In the genomic region with DNA sequence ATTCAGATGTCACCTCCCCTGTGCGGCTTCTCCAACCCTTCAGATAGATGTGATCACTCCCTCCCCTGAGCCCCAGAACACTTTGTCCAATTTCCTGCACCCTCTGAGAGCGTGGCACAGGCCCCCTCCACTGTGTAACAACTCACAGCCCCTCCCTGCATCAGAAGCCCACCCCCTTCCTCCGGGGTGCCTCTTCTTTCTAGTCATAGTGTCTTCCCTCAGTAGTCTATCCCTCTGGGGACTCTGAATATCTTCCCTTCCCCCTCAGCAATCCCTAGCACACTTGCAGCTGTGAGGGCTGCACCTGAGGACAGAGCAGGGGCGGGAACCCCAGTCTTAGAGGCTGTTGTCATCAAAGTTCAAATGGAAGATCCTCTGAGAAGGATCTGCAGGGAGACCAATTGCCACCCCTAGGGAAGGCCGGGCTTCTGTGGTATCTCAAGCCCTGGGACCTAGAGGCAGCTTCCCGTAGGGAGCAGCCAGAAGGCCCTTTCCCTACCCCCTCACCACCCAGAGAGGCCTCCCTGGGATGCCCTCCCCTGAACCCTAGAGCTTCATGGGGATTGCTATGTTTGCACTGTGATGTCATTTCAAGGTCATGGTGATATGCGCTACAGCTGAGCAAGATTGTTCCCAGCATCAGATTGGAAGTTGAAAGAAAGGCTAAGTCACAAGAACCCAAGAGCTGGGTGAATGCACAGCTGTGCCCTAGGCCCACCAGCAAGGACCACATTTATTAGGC, we compare ENCODE assay signal across 29 cellular contexts.
DNase-seq lines count a peak whose midpoint lies in the region; ATAC-seq, FAIRE-seq and TF ChIP-seq lines count a peak whose summit lies in the region.
"Had no signal": no experiment of that assay in that cellular context is flagged by ENCODE, and none has a peak within 500 bp of the region (broad histone marks: within the 10 kb centered on the region; RNA-seq: fewer than 3 reads in every experiment).

No MANE protein-coding gene starts in this region.

- POLR2A ChIA-PET in activated CD4-positive, alpha-beta T cell treated with anti-CD3 and anti-CD28 coated beads for 36 hours (lab: Charles Lee) = no interaction called here
- POLR2A ChIA-PET in H1 (lab: Charles Lee; ENCODE audit: partially characterized antibody) = interaction anchor here (0.8 to 1.3 kb wide), 2 partner anchors 9 to 56 kb away, joined by 3 to 5 read pairs; no protein-coding TSS in a partner anchor

- no peak overlapping the region for H3K18ac ChIP-seq in H1 (ENCODE audit: extremely low read depth, low read length)
- no peak overlapping the region for H3K18ac ChIP-seq in neuronal stem cell (ENCODE audit: low read length)

- intact Hi-C loops in activated CD4-positive, alpha-beta T cell treated with anti-CD3 and anti-CD28 coated beads for 36 hours (cut with DNase I, micrococcal nuclease) = no loop called here

- H3K9ac ChIP-seq in H1 (replicated peaks in 1 of 4; ENCODE audit: extremely low read depth in 1 of 4, low read depth in 3 of 4, low read length in 3 of 4) = no peak overlapping the region
- no peak overlapping the region for H3K9ac ChIP-seq in neuronal stem cell (ENCODE audit: low read depth, low read length, poor library complexity)

- H2BK15ac ChIP-seq in H1 (ENCODE audit: low read length) = no peak overlapping the region; the same call in 1 of the 2 replicates
- peak overlapping the region; percentile 6 for H2BK15ac ChIP-seq in neuronal stem cell (ENCODE audit: low read length)

- no peak overlapping the region for H2BK120ac ChIP-seq in H1 (replicated peaks; ENCODE audit: low read depth, low read length)
- no peak overlapping the region for H2BK120ac ChIP-seq in neuronal stem cell (ENCODE audit: low read depth, low read length)

- FAIRE-seq in H1 (lab: Jason Lieb, UNC) = no peak
- FAIRE-seq: A204.1 had no signal

- ATAC-seq in activated CD4-positive, alpha-beta T cell treated with anti-CD3 and anti-CD28 coated beads for 36 hours = peak; percentile 63
- no peak for ATAC-seq in stimulated activated memory B cell treated with anti-CD40 and anti-IgM and Interleukin-4, amounts not matched to agents 10 μg/mL and 1 μg/mL and 100 μg/mL, for 72 hours
- ATAC-seq: effector memory CD8-positive, alpha-beta T cell; esophagus mucosa had no signal

- no peaks in the 10 kb centered on the region for H3K79me2 ChIP-seq in H1 (ENCODE audit: control insufficient read depth in 1 of 2, insufficient read depth in 2 of 2, low read length in 2 of 2)

- H3K36me3 Mint-ChIP-seq in activated CD4-positive, alpha-beta T cell treated with anti-CD3 and anti-CD28 coated beads for 36 hours (ENCODE audit: low read depth) = peaks cover 2% of the 10 kb centered on the region
- H3K36me3 Mint-ChIP-seq in stimulated activated memory B cell treated with anti-CD40 and anti-IgM and Interleukin-4, amounts not matched to agents 10 μg/mL and 1 μg/mL and 100 μg/mL, for 72 hours = no peaks in the 10 kb centered on the region
- H3K36me3 Mint-ChIP-seq in activated naive CD8-positive, alpha-beta T cell treated with anti-CD3 and anti-CD28 coated beads for 36 hours = peaks cover 9% of the 10 kb centered on the region
- H3K36me3 Mint-ChIP-seq: memory B cell had no signal

- DNase-seq in activated CD4-positive, alpha-beta T cell treated with anti-CD3 and anti-CD28 coated beads for 36 hours = peak; percentile 27
- DNase-seq in activated CD4-positive, alpha-beta T cell treated with anti-CD3 and anti-CD28 coated beads for 48 hours = no peak
- DNase-seq in HuH-7.5 (ENCODE audit: low spot score) (peak; percentile 53), H1 (ENCODE audit: low read depth in 1 of 2, low spot score in 2 of 2) (no peak), neuronal stem cell (ENCODE audit: low spot score) (no peak), dermis blood vessel endothelial cell (no peak)
- DNase-seq in activated naive CD8-positive, alpha-beta T cell treated with anti-CD3 and anti-CD28 coated beads for 36 hours = no peak
- DNase-seq: activated CD4-positive, alpha-beta T cell treated with anti-CD3 and anti-CD28 coated beads for 4 hours; activated naive CD4-positive, alpha-beta T cell treated with anti-CD3 and anti-CD28 coated beads for 36 hours; amniotic stem cell; colonic mucosa; effector memory CD8-positive, alpha-beta T cell; foreskin fibroblast; GDM1; H9; Karpas-422; left cardiac atrium; NCI-H146; NCI-H2107; NCI-H748 treated with DMSO at 0.1 percent for 48 hours; tibial artery had no signal

- no peaks in the 10 kb centered on the region for H3K27me3 Mint-ChIP-seq in activated CD4-positive, alpha-beta T cell treated with anti-CD3 and anti-CD28 coated beads for 36 hours
- peaks cover 25% of the 10 kb centered on the region for H3K27me3 Mint-ChIP-seq in stimulated activated memory B cell treated with anti-CD40 and anti-IgM and Interleukin-4, amounts not matched to agents 10 μg/mL and 1 μg/mL and 100 μg/mL, for 72 hours
- no peaks in the 10 kb centered on the region for H3K27me3 Mint-ChIP-seq in activated naive CD8-positive, alpha-beta T cell treated with anti-CD3 and anti-CD28 coated beads for 36 hours
- H3K27me3 Mint-ChIP-seq: stimulated activated naive CD8-positive, alpha-beta T cell treated with anti-CD3 and anti-CD28 coated beads, Interleukin-15, Interleukin-2, amounts not matched to agents 100 ng/mL and 50 ng/mL, for 24 hours had no signal

- H3K14ac ChIP-seq in H1 (ENCODE audit: insufficient read length) = no peak overlapping the region
- H3K14ac ChIP-seq in neuronal stem cell (ENCODE audit: low read length) = no peak overlapping the region

- CTCF ChIA-PET in activated CD4-positive, alpha-beta T cell treated with anti-CD3 and anti-CD28 coated beads for 36 hours (lab: Charles Lee) = interaction anchor here (0.6 to 1.1 kb wide), 4 partner anchors 12 to 202 kb away, joined by 3 to 4 read pairs (median 4); no protein-coding TSS in a partner anchor
- CTCF ChIA-PET in H1 (lab: Charles Lee; ENCODE audit: partially characterized antibody) = interaction anchor here (0.7 to 1.8 kb wide), 6 partner anchors 11 to 569 kb away, joined by 3 to 5 read pairs (median 3); no protein-coding TSS in a partner anchor

- peaks cover 27% of the 10 kb centered on the region for H3K4me1 Mint-ChIP-seq in activated CD4-positive, alpha-beta T cell treated with anti-CD3 and anti-CD28 coated beads for 36 hours
- H3K4me1 Mint-ChIP-seq in stimulated activated memory B cell treated with anti-CD40 and anti-IgM and Interleukin-4, amounts not matched to agents 10 μg/mL and 1 μg/mL and 100 μg/mL, for 72 hours = peaks cover 14% of the 10 kb centered on the region
- peaks cover 55% of the 10 kb centered on the region for H3K4me1 Mint-ChIP-seq in activated naive CD8-positive, alpha-beta T cell treated with anti-CD3 and anti-CD28 coated beads for 36 hours

- H2BK12ac ChIP-seq in H1 (ENCODE audit: low read depth, low read length) (no peak overlapping the region), neuronal stem cell (ENCODE audit: low read length) (no peak overlapping the region)

- H3K36me3 ChIP-seq in H1 (ENCODE audit: control insufficient read depth in 2 of 4, insufficient read depth in 4 of 4, low read length in 3 of 4) = no peaks in the 10 kb centered on the region
- no peaks in the 10 kb centered on the region for H3K36me3 ChIP-seq in neuronal stem cell (replicated peaks in 1 of 2; ENCODE audit: control insufficient read depth in 2 of 2, insufficient read depth in 2 of 2, low read length in 2 of 2)
- H3K36me3 ChIP-seq: breast epithelium, colonic mucosa, neutrophil, tibial artery had no signal

- H3K4me3 Mint-ChIP-seq in activated CD4-positive, alpha-beta T cell treated with anti-CD3 and anti-CD28 coated beads for 36 hours = no peak overlapping the region
- no peak overlapping the region for H3K4me3 Mint-ChIP-seq in stimulated activated memory B cell treated with anti-CD40 and anti-IgM and Interleukin-4, amounts not matched to agents 10 μg/mL and 1 μg/mL and 100 μg/mL, for 72 hours
- no peak overlapping the region for H3K4me3 Mint-ChIP-seq in activated naive CD8-positive, alpha-beta T cell treated with anti-CD3 and anti-CD28 coated beads for 36 hours
- H3K4me3 Mint-ChIP-seq: activated naive CD4-positive, alpha-beta T cell treated with anti-CD3 and anti-CD28 coated beads for 36 hours; effector memory CD8-positive, alpha-beta T cell; H9; memory B cell; stimulated activated naive CD8-positive, alpha-beta T cell treated with anti-CD3 and anti-CD28 coated beads, Interleukin-15, Interleukin-2, amounts not matched to agents 100 ng/mL and 50 ng/mL, for 24 hours; T-helper 1 cell treated with Interleukin-12 subunit alpha and Interleukin-12 subunit beta and Interleukin-4 antibody, amounts not matched to agents 30 μg/mL and 1 μg/mL, for 36 hours had no signal

- H3K27ac Mint-ChIP-seq in activated CD4-positive, alpha-beta T cell treated with anti-CD3 and anti-CD28 coated beads for 36 hours = no peak overlapping the region
- H3K27ac Mint-ChIP-seq in stimulated activated memory B cell treated with anti-CD40 and anti-IgM and Interleukin-4, amounts not matched to agents 10 μg/mL and 1 μg/mL and 100 μg/mL, for 72 hours = no peak overlapping the region
- H3K27ac Mint-ChIP-seq in activated naive CD8-positive, alpha-beta T cell treated with anti-CD3 and anti-CD28 coated beads for 36 hours = no peak overlapping the region
- H3K27ac Mint-ChIP-seq: activated naive CD4-positive, alpha-beta T cell treated with anti-CD3 and anti-CD28 coated beads for 36 hours; effector memory CD8-positive, alpha-beta T cell; memory B cell; stimulated activated naive CD8-positive, alpha-beta T cell treated with anti-CD3 and anti-CD28 coated beads, Interleukin-15, Interleukin-2, amounts not matched to agents 100 ng/mL and 50 ng/mL, for 24 hours; T-helper 1 cell treated with Interleukin-12 subunit alpha and Interleukin-12 subunit beta and Interleukin-4 antibody, amounts not matched to agents 30 μg/mL and 1 μg/mL, for 36 hours had no signal

- H4K8ac ChIP-seq in H1 (ENCODE audit: extremely low read depth, insufficient read depth, low read length) = no peak overlapping the region
- H4K8ac ChIP-seq in neuronal stem cell (ENCODE audit: low read depth, low read length) = no peak overlapping the region

- no peak overlapping the region for H4K5ac ChIP-seq in H1 (ENCODE audit: insufficient read length, low read depth, low read length)

- H3K4me3 ChIP-seq in H1 (ENCODE audit: extremely low read depth in 1 of 4, insufficient read depth in 2 of 4, low read depth in 3 of 4, low read length in 4 of 4) (no peak overlapping the region), neuronal stem cell (ENCODE audit: low read length in 2 of 2) (no peak overlapping the region)
- H3K4me3 ChIP-seq: breast epithelium, colonic mucosa, tibial artery had no signal

- peaks cover 6 to 11% (median 9%) of the 10 kb centered on the region in 4 experiments for H3K4me1 ChIP-seq in H1 (replicated peaks in 1 of 4; ENCODE audit: control insufficient read depth in 3 of 4, insufficient read depth in 4 of 4, low read length in 3 of 4)
- peaks cover 9 to 12% of the 10 kb centered on the region in 2 donors for H3K4me1 ChIP-seq in neuronal stem cell (ENCODE audit: control insufficient read depth in 2 of 2, insufficient read depth in 1 of 2, low read depth in 1 of 2, low read length in 2 of 2)
- H3K4me1 ChIP-seq: breast epithelium, colonic mucosa had no signal

- H3K4ac ChIP-seq in H1 (replicated peaks; ENCODE audit: insufficient read length, low read depth, low read length) (no peak overlapping the region), neuronal stem cell (ENCODE audit: low read length) (no peak overlapping the region)

- TF ChIP-seq EP300 in H1 (IDR thresholded peaks at IDR 0.05; ENCODE audit: borderline replicate concordance in 1 of 2, low read depth in 2 of 2, low read length in 2 of 2) = no peak

- H2AK5ac ChIP-seq in H1 (ENCODE audit: low read depth, low read length) (no peak overlapping the region; the same call in 1 of the 2 replicates), neuronal stem cell (ENCODE audit: low read depth, low read length) (no peak overlapping the region)

- H3K27ac ChIP-seq in H1 (ENCODE audit: low read depth, low read length) (no peak overlapping the region), neuronal stem cell (replicated peaks; ENCODE audit: low read length) (no peak overlapping the region)
- H3K27ac ChIP-seq: breast epithelium, colonic mucosa, neutrophil, tibial artery had no signal

- H2BK5ac ChIP-seq in H1 (ENCODE audit: low read depth, low read length) (no peak overlapping the region), neuronal stem cell (ENCODE audit: low read length) (no peak overlapping the region)

- no peak for TF ChIP-seq POLR2A in H1 (IDR thresholded peaks at IDR 0.05; ENCODE audit: control extremely low read depth in 1 of 2, low read depth in 2 of 2, low read length in 2 of 2)

- TF ChIP-seq CTCF in H1 (IDR thresholded peaks at IDR 0.05; ENCODE audit: control extremely low read depth in 1 of 3, insufficient read depth in 1 of 3, low read depth in 1 of 3, low read length in 3 of 3) = no peak

- no peaks in the 10 kb centered on the region for H3K23me2 ChIP-seq in H1 (ENCODE audit: low read depth, low read length)

- H2BK20ac ChIP-seq in H1 (ENCODE audit: low read length) = 0 out of 2 replicates have a peak overlapping the region, but pooled peaks have one; percentile 15

- H3K79me1 ChIP-seq in H1 (ENCODE audit: low read depth, low read length) = no peaks in the 10 kb centered on the region
- no peaks in the 10 kb centered on the region for H3K79me1 ChIP-seq in neuronal stem cell (ENCODE audit: low read depth, low read length)

- H3K9me3 Mint-ChIP-seq in activated CD4-positive, alpha-beta T cell treated with anti-CD3 and anti-CD28 coated beads for 36 hours (ENCODE audit: low read depth) = no peaks in the 10 kb centered on the region
- H3K9me3 Mint-ChIP-seq in stimulated activated memory B cell treated with anti-CD40 and anti-IgM and Interleukin-4, amounts not matched to agents 10 μg/mL and 1 μg/mL and 100 μg/mL, for 72 hours = no peaks in the 10 kb centered on the region
- H3K9me3 Mint-ChIP-seq in activated naive CD8-positive, alpha-beta T cell treated with anti-CD3 and anti-CD28 coated beads for 36 hours = peaks cover 10% of the 10 kb centered on the region
- H3K9me3 Mint-ChIP-seq: activated naive CD4-positive, alpha-beta T cell treated with anti-CD3 and anti-CD28 coated beads for 36 hours; effector memory CD8-positive, alpha-beta T cell; H9; memory B cell had no signal

- no peaks in the 10 kb centered on the region for H4K20me1 ChIP-seq in H1 (replicated peaks in 1 of 2; ENCODE audit: control insufficient read depth in 1 of 2, insufficient read depth in 2 of 2, low read length in 2 of 2)

- no peak for TF ChIP-seq RAD21 in H1 (IDR thresholded peaks at IDR 0.05 in 1 of 2, conservative IDR thresholded peaks at IDR 0.05 in 1 of 2; ENCODE audit: low read depth in 2 of 2, low read length in 2 of 2)

- H3K56ac ChIP-seq in H1 (replicated peaks; ENCODE audit: insufficient read length, low read depth, low read length) = no peak overlapping the region

- no peak overlapping the region for H3K23ac ChIP-seq in H1 (ENCODE audit: insufficient read length)
- no peak overlapping the region for H3K23ac ChIP-seq in neuronal stem cell (ENCODE audit: low read depth, low read length, poor library complexity)

- H3K9me3 ChIP-seq in H1 (ENCODE audit: insufficient read depth in 2 of 2, low read depth in 1 of 2, low read length in 1 of 2) = no peaks in the 10 kb centered on the region; a peak in 1 of 4 replicates
- no peaks in the 10 kb centered on the region for H3K9me3 ChIP-seq in neuronal stem cell (replicated peaks in 1 of 2; ENCODE audit: control insufficient read depth in 2 of 2, insufficient read depth in 1 of 2, low read depth in 1 of 2, low read length in 2 of 2)
- H3K9me3 ChIP-seq: breast epithelium, colonic mucosa, neutrophil, tibial artery had no signal

- WGBS in H1 (ENCODE audit: extremely low coverage in 1 of 2, insufficient coverage in 1 of 2, insufficient read length in 1 of 2, insufficient replicate concordance in 2 of 2, low coverage in 1 of 2, low lambda C conversion rate in 2 of 2, missing lambda C conversion rate in 1 of 2), 2 experiments = 90% methylated on average over 7 of the region's 7 CpGs; no CpG with 5 or more reads in 1 of the 2 experiments
- no CpG with 5 or more reads among the region's 7 CpGs for WGBS in neuronal stem cell (ENCODE audit: extremely low coverage in 2 of 2, insufficient read length in 2 of 2, insufficient replicate concordance in 1 of 2), 2 donors

- H3K4me2 ChIP-seq in H1 (ENCODE audit: insufficient read depth in 1 of 2, low read depth in 2 of 2, low read length in 2 of 2) (no peak overlapping the region), neuronal stem cell (ENCODE audit: insufficient read depth, low read length, poor library complexity, severe bottlenecking) (no peak overlapping the region)

- H4K91ac ChIP-seq in H1 (replicated peaks; ENCODE audit: insufficient read length, low read length) (no peak overlapping the region), neuronal stem cell (ENCODE audit: low read depth, low read length, poor library complexity) (no peak overlapping the region)

- H3K27me3 ChIP-seq in H1 (replicated peaks in 1 of 4; ENCODE audit: control insufficient read depth in 3 of 4, extremely low read depth in 1 of 4, insufficient read depth in 3 of 4, low read length in 3 of 4) (no peaks in the 10 kb centered on the region), neuronal stem cell (ENCODE audit: control insufficient read depth in 3 of 3, insufficient read depth in 3 of 3, low read depth in 1 of 3, low read length in 3 of 3) (peaks cover 0 to 51% (median 0%) of the 10 kb centered on the region in 3 experiments)
- H3K27me3 ChIP-seq: breast epithelium, colonic mucosa, neutrophil, tibial artery had no signal

- H2AFZ ChIP-seq in H1 (ENCODE audit: low read length) (no peak overlapping the region), neuronal stem cell (ENCODE audit: low read length) (no peak overlapping the region)

Comparison
In these comparisons a context has a peak if more than half of its experiments do, and no peak if none do; other contexts are left out.
1. DNase-seq: peak in activated CD4-positive, alpha-beta T cell treated with anti-CD3 and anti-CD28 coated beads for 36 hours (single experiment) and HuH-7.5 (single experiment); none in activated CD4-positive, alpha-beta T cell treated with anti-CD3 and anti-CD28 coated beads for 48 hours (single experiment), H1 (0 of 2), neuronal stem cell (single experiment), dermis blood vessel endothelial cell (single experiment) and activated naive CD8-positive, alpha-beta T cell treated with anti-CD3 and anti-CD28 coated beads for 36 hours (single experiment).